3 cellular contexts compared by ENCODE assay signal in the genomic region with DNA sequence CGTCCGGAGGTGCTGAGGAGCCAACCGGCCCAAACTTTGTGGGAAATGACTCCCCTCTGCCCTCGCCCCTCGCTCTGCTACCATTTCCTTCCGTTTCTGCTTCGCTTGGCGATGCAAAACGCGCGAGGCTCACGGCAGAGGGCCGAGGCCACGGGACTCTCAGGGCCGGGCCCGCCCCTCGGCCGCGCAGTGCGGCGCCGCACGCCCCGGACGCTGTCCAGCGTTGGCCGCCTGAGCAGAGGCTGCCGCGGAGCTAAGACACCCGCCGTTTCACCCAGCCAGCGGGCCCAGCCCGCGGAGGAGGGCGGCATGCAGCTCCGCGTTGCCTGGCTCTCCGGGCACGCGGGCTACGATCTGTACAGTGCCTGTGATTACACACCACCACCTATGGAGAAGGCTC.
TF ChIP-seq lines count a peak whose summit lies in the region.

No MANE protein-coding gene starts in this region.

TF ChIP-seq in liver, 16 proteins besides CTCF, POLR2A, EP300 and RAD21:
- no peak for TF ChIP-seq YY1 (IDR thresholded peaks at IDR 0.05)
- no peak for TF ChIP-seq FOXA2 (IDR thresholded peaks at IDR 0.05)
- TF ChIP-seq RXRA (IDR thresholded peaks at IDR 0.05) = no peak
- no peak for TF ChIP-seq NR2F2 (IDR thresholded peaks at IDR 0.05)
- TF ChIP-seq, protein P1, sequence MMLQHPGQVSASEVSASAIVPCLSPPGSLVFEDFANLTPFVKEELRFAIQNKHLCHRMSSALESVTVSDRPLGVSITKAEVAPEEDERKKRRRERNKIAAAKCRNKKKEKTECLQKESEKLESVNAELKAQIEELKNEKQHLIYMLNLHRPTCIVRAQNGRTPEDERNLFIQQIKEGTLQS (IDR thresholded peaks at IDR 0.05) = no peak

TF ChIP-seq in HepG2, 621 proteins besides CTCF, POLR2A, EP300 and RAD21:
- TF ChIP-seq, protein P2, sequence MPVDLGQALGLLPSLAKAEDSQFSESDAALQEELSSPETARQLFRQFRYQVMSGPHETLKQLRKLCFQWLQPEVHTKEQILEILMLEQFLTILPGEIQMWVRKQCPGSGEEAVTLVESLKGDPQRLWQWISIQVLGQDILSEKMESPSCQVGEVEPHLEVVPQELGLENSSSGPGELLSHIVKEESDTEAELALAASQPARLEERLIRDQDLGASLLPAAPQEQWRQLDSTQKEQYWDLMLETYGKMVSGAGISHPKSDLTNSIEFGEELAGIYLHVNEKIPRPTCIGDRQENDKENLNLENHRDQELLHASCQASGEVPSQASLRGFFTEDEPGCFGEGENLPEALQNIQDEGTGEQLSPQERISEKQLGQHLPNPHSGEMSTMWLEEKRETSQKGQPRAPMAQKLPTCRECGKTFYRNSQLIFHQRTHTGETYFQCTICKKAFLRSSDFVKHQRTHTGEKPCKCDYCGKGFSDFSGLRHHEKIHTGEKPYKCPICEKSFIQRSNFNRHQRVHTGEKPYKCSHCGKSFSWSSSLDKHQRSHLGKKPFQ (CRISPR knock-in tag; IDR thresholded peaks at IDR 0.05; ENCODE audit: insufficient replicate concordance) = no peak
- TF ChIP-seq, protein P3, sequence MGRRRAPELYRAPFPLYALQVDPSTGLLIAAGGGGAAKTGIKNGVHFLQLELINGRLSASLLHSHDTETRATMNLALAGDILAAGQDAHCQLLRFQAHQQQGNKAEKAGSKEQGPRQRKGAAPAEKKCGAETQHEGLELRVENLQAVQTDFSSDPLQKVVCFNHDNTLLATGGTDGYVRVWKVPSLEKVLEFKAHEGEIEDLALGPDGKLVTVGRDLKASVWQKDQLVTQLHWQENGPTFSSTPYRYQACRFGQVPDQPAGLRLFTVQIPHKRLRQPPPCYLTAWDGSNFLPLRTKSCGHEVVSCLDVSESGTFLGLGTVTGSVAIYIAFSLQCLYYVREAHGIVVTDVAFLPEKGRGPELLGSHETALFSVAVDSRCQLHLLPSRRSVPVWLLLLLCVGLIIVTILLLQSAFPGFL (CRISPR knock-in tag; IDR thresholded peaks at IDR 0.05) = no peak
- no peak for TF ChIP-seq SIN3A (IDR thresholded peaks at IDR 0.05; ENCODE audit: borderline replicate concordance, low read depth, low read length)
- TF ChIP-seq ZNF619 (CRISPR knock-in tag; IDR thresholded peaks at IDR 0.05) = no peak
- no peak for TF ChIP-seq KDM6A (CRISPR knock-in tag; IDR thresholded peaks at IDR 0.05; ENCODE audit: low read depth)
- TF ChIP-seq ZNF713 (CRISPR knock-in tag; IDR thresholded peaks at IDR 0.05) = no peak
- no peak for TF ChIP-seq MAZ (IDR thresholded peaks at IDR 0.05; ENCODE audit: borderline replicate concordance, low read depth, low read length)
- TF ChIP-seq MAZ (CRISPR knock-in tag; IDR thresholded peaks at IDR 0.05; ENCODE audit: low read depth) = no peak
- TF ChIP-seq LCORL (IDR thresholded peaks at IDR 0.05) = no peak
- TF ChIP-seq LCORL (CRISPR knock-in tag; IDR thresholded peaks at IDR 0.05) = no peak
- no peak for TF ChIP-seq PPARG (CRISPR knock-in tag; conservative IDR thresholded peaks at IDR 0.05)
- no peak for TF ChIP-seq TRIM24 (CRISPR knock-in tag; IDR thresholded peaks at IDR 0.05)
- TF ChIP-seq, protein P4, sequence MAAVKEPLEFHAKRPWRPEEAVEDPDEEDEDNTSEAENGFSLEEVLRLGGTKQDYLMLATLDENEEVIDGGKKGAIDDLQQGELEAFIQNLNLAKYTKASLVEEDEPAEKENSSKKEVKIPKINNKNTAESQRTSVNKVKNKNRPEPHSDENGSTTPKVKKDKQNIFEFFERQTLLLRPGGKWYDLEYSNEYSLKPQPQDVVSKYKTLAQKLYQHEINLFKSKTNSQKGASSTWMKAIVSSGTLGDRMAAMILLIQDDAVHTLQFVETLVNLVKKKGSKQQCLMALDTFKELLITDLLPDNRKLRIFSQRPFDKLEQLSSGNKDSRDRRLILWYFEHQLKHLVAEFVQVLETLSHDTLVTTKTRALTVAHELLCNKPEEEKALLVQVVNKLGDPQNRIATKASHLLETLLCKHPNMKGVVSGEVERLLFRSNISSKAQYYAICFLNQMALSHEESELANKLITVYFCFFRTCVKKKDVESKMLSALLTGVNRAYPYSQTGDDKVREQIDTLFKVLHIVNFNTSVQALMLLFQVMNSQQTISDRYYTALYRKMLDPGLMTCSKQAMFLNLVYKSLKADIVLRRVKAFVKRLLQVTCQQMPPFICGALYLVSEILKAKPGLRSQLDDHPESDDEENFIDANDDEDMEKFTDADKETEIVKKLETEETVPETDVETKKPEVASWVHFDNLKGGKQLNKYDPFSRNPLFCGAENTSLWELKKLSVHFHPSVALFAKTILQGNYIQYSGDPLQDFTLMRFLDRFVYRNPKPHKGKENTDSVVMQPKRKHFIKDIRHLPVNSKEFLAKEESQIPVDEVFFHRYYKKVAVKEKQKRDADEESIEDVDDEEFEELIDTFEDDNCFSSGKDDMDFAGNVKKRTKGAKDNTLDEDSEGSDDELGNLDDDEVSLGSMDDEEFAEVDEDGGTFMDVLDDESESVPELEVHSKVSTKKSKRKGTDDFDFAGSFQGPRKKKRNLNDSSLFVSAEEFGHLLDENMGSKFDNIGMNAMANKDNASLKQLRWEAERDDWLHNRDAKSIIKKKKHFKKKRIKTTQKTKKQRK (IDR thresholded peaks at IDR 0.05; ENCODE audit: low read length) = no peak
- no peak for TF ChIP-seq ZMYM4 (CRISPR knock-in tag; IDR thresholded peaks at IDR 0.05)

TF ChIP-seq in IMR-90, 13 proteins besides CTCF, POLR2A, EP300 and RAD21:
- no peak for TF ChIP-seq NFE2L2 (IDR thresholded peaks at IDR 0.05; ENCODE audit: low read depth, low read length)
